28 cellular contexts compared by ENCODE assay signal in the genomic region with DNA sequence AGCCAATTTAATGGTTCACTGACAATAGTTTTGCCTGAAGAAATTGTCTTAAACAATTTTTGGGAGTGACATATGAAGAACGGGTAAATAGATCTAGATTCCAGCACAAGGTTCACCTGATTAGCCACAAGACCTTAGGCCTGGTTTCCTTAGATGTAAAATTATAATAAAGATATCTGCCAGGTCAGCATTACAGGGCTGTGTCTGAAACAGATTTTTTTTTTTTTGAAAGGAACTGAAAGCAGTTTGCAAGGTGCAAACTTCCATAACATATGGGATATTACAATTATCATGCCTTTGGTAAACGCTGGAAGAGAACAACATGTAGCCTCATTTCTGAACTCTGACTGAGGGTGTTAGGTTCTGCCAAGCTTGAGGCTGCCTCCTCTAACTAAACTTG.
"Had no signal": no experiment of that assay in that cellular context is flagged by ENCODE, and none has a peak within 500 bp of the region (broad histone marks: within the 10 kb centered on the region; RNA-seq: fewer than 3 reads in every experiment).

No MANE protein-coding gene starts in this region.

- H3K36me3 Mint-ChIP-seq: mesothelial cell of epicardium, naive B cell had no signal

- H3K9me3 Mint-ChIP-seq: dendritic cell treated with granulocyte-macrophage colony-stimulating factor and Interleukin-4, amounts not matched to agents 40 ng/mL and 50 ng/mL, for 4 days; effector memory CD8-positive, alpha-beta T cell; endodermal cell; mesothelial cell of epicardium had no signal

- DNase-seq: colonic mucosa; cortex of kidney; effector CD8-positive, alpha-beta T cell; effector memory CD8-positive, alpha-beta T cell; endodermal cell; erythroblast; esophagus squamous epithelium; foreskin fibroblast; foreskin melanocyte; glutamatergic neuron; head of caudate nucleus; heart right ventricle; hippocampal formation; left cardiac atrium; lower lobe of right lung; mesenchymal stem cell; mucosa of descending colon; naive B cell had no signal

- H3K27me3 Mint-ChIP-seq: dendritic cell treated with granulocyte-macrophage colony-stimulating factor and Interleukin-4, amounts not matched to agents 40 ng/mL and 50 ng/mL, for 4 days; effector memory CD8-positive, alpha-beta T cell; naive B cell had no signal

- FAIRE-seq: endometrium, islet of Langerhans, keratinocyte had no signal

- H3K36me3 ChIP-seq: colonic mucosa, esophagus squamous epithelium, gastroesophageal sphincter, heart right ventricle, left lung, lower lobe of right lung had no signal

- H3K9me3 ChIP-seq: colonic mucosa, esophagus squamous epithelium, gastroesophageal sphincter, heart right ventricle, left lung, lower lobe of right lung, mucosa of descending colon had no signal

- H3K4me1 Mint-ChIP-seq: endodermal cell, mesothelial cell of epicardium, naive B cell had no signal

- ATAC-seq: effector memory CD8-positive, alpha-beta T cell; esophagus mucosa; gastroesophageal sphincter; heart right ventricle; left cardiac atrium; left lung; left ventricle myocardium superior; lower lobe of right lung; mucosa of descending colon had no signal

- H3K27me3 ChIP-seq: colonic mucosa, esophagus squamous epithelium, gastroesophageal sphincter, heart right ventricle, left lung had no signal

- H3K4me3 Mint-ChIP-seq: dendritic cell treated with granulocyte-macrophage colony-stimulating factor and Interleukin-4, amounts not matched to agents 40 ng/mL and 50 ng/mL, for 4 days; effector memory CD8-positive, alpha-beta T cell; endodermal cell; mesothelial cell of epicardium; naive B cell had no signal

- H3K27ac ChIP-seq: colonic mucosa, epithelial cell of prostate, esophagus squamous epithelium, gastroesophageal sphincter, heart right ventricle, left lung, lower lobe of right lung had no signal

- H3K27ac Mint-ChIP-seq: dendritic cell treated with granulocyte-macrophage colony-stimulating factor and Interleukin-4, amounts not matched to agents 40 ng/mL and 50 ng/mL, for 4 days; effector memory CD8-positive, alpha-beta T cell; endodermal cell; mesothelial cell of epicardium; naive B cell had no signal

- H3K4me3 ChIP-seq: colonic mucosa, esophagus squamous epithelium, gastroesophageal sphincter, heart right ventricle, left lung, lower lobe of right lung, mucosa of descending colon had no signal

- H3K4me1 ChIP-seq: colonic mucosa, esophagus squamous epithelium, gastroesophageal sphincter, heart right ventricle, left lung, lower lobe of right lung had no signal
